In the genomic region with DNA sequence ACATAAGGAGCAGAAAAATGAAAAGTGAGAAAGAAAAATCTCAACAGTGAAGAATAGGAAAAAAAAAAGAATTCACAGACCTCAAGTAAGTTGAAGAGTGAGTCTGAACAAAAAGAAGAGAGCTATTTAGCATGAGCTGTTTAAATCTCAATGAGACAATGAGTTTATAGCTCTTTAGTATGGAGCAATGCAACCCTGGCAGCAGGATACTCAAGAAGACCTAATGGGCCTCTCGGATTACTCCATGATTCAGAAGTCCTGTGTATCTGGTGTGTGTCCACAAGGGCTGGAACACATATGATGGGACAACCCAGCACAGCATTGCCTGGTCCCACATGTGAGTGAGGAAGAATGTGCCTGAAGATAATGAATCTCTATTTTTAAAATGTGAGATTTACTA, we compare ENCODE assay signal across 19 cellular contexts.
DNase-seq lines count a peak whose midpoint lies in the region; ATAC-seq and TF ChIP-seq lines count a peak whose summit lies in the region.
"Had no signal": no experiment of that assay in that cellular context is flagged by ENCODE, and none has a peak within 500 bp of the region (broad histone marks: within the 10 kb centered on the region; RNA-seq: fewer than 3 reads in every experiment).

No MANE protein-coding gene starts in this region.

- intact Hi-C loops in prostate gland (cut with DNase I), result no loop called here

- no peaks in the 10 kb centered on the region for H3K27me3 Mint-ChIP-seq in WTC11 (ENCODE audit: low read depth)
- no peaks in the 10 kb centered on the region for H3K27me3 Mint-ChIP-seq in osteocyte (ENCODE audit: unreplicated experiment)
- no peaks in the 10 kb centered on the region for H3K27me3 Mint-ChIP-seq in endothelial cell (ENCODE audit: unreplicated experiment)
- H3K27me3 Mint-ChIP-seq: CD4-positive, alpha-beta memory T cell; IgD-negative memory B cell had no signal

- H3K4me1 Mint-ChIP-seq in WTC11, result peaks cover 20% of the 10 kb centered on the region
- peaks cover 55% of the 10 kb centered on the region for H3K4me1 Mint-ChIP-seq in osteocyte (ENCODE audit: unreplicated experiment)
- no peaks in the 10 kb centered on the region for H3K4me1 Mint-ChIP-seq in endothelial cell (ENCODE audit: unreplicated experiment)
- H3K4me1 Mint-ChIP-seq: CD4-positive, alpha-beta memory T cell; IgD-negative memory B cell had no signal

- H3K36me3 ChIP-seq in prostate gland, result no peaks in the 10 kb centered on the region

- no peak overlapping the region for H3K4me3 ChIP-seq in prostate gland
- H3K4me3 ChIP-seq: SK-N-MC had no signal

- peak overlapping the region; percentile 32; the same call in 1 of the 2 replicates for H3K27ac Mint-ChIP-seq in WTC11
- H3K27ac Mint-ChIP-seq in osteocyte (ENCODE audit: unreplicated experiment), result peak overlapping the region; percentile 83
- no peak overlapping the region for H3K27ac Mint-ChIP-seq in endothelial cell (ENCODE audit: unreplicated experiment)
- H3K27ac Mint-ChIP-seq: CD4-positive, alpha-beta memory T cell; IgD-negative memory B cell had no signal

- H3K4me3 Mint-ChIP-seq in WTC11 (no peak overlapping the region), osteocyte (ENCODE audit: unreplicated experiment) (no peak overlapping the region), endothelial cell (ENCODE audit: unreplicated experiment) (no peak overlapping the region)
- H3K4me3 Mint-ChIP-seq: CD4-positive, alpha-beta memory T cell; IgD-negative memory B cell had no signal

- H3K9me3 Mint-ChIP-seq in WTC11 (peaks cover 8% of the 10 kb centered on the region), osteocyte (ENCODE audit: unreplicated experiment) (peaks cover 6% of the 10 kb centered on the region), endothelial cell (ENCODE audit: unreplicated experiment) (no peaks in the 10 kb centered on the region)

- H3K27ac ChIP-seq in prostate gland, result no peak overlapping the region
- H3K27ac ChIP-seq: 22Rv1, SK-N-MC had no signal

- 86% methylated on average over 1 of the region's 1 CpG for WGBS in prostate gland

- DNase-seq in DMS53 (lab: John Stamatoyannopoulos, UW) (peak; percentile 27), DMS53 treated with DMSO at 0.1 percent for 48 hours (lab: John Stamatoyannopoulos, UW; ENCODE audit: unreplicated experiment) (no peak), WTC11 (ENCODE audit: low spot score) (no peak), fibroblast of peridontal ligament (ENCODE audit: extremely low read depth) (peak; percentile 41), osteocyte (ENCODE audit: extremely low spot score, unreplicated experiment) (no peak), endothelial cell (ENCODE audit: low spot score) (no peak), prostate gland (ENCODE audit: low spot score) (no peak)
- DNase-seq: CD4-positive, alpha-beta memory T cell; DND-41; Kasumi-1; NCI-H187 treated with DMSO at 0.1 percent for 48 hours; NCI-H510A treated with DMSO at 0.1 percent for 48 hours; NCI-H82 had no signal

- H3K4me1 ChIP-seq in prostate gland (replicated peaks), result no peaks in the 10 kb centered on the region

- CTCF ChIA-PET in WTC11 (lab: Charles Lee), result no interaction called here

- no peak for TF ChIP-seq POLR2A in prostate gland (IDR thresholded peaks at IDR 0.05)

- H3K27me3 ChIP-seq in prostate gland (replicated peaks; ENCODE audit: insufficient read depth), result no peaks in the 10 kb centered on the region

- H3K36me3 Mint-ChIP-seq in WTC11 (peaks cover 9% of the 10 kb centered on the region), osteocyte (ENCODE audit: unreplicated experiment) (peaks cover 2% of the 10 kb centered on the region), endothelial cell (ENCODE audit: low read depth, unreplicated experiment) (no peaks in the 10 kb centered on the region)
- H3K36me3 Mint-ChIP-seq: CD4-positive, alpha-beta memory T cell; IgD-negative memory B cell had no signal

- TF ChIP-seq CTCF in WTC11 (IDR thresholded peaks at IDR 0.05) (no peak), osteocyte (IDR thresholded peaks at IDR 0.05) (no peak), endothelial cell (IDR thresholded peaks at IDR 0.05; ENCODE audit: unreplicated experiment) (no peak), prostate gland (IDR thresholded peaks at IDR 0.05) (no peak)

- ATAC-seq in WTC11 (peak; percentile 81), GM18502 (IDR thresholded peaks at IDR 0.05; ENCODE audit: poor library complexity, unreplicated experiment) (no peak)
- ATAC-seq: Panc1, Right ventricle myocardium inferior had no signal

- no peaks in the 10 kb centered on the region for H3K9me3 ChIP-seq in prostate gland

- POLR2A ChIA-PET in WTC11 (lab: Charles Lee), result no interaction called here

TF ChIP-seq in WTC11, 78 proteins besides CTCF, POLR2A, EP300 and RAD21:
- TF ChIP-seq TP53 (CRISPR knock-in tag; IDR thresholded peaks at IDR 0.05) (no peak), FOXK1 (CRISPR knock-in tag; IDR thresholded peaks at IDR 0.05) (no peak), FOXJ3 (CRISPR knock-in tag; IDR thresholded peaks at IDR 0.05; ENCODE audit: borderline replicate concordance) (no peak), NR3C1 (CRISPR knock-in tag; conservative IDR thresholded peaks at IDR 0.05; ENCODE audit: low read depth) (no peak), HMGA2 (CRISPR knock-in tag; IDR thresholded peaks at IDR 0.05) (no peak), RELA (CRISPR knock-in tag; IDR thresholded peaks at IDR 0.05; ENCODE audit: borderline replicate concordance) (no peak)
- TF ChIP-seq, protein P1, sequence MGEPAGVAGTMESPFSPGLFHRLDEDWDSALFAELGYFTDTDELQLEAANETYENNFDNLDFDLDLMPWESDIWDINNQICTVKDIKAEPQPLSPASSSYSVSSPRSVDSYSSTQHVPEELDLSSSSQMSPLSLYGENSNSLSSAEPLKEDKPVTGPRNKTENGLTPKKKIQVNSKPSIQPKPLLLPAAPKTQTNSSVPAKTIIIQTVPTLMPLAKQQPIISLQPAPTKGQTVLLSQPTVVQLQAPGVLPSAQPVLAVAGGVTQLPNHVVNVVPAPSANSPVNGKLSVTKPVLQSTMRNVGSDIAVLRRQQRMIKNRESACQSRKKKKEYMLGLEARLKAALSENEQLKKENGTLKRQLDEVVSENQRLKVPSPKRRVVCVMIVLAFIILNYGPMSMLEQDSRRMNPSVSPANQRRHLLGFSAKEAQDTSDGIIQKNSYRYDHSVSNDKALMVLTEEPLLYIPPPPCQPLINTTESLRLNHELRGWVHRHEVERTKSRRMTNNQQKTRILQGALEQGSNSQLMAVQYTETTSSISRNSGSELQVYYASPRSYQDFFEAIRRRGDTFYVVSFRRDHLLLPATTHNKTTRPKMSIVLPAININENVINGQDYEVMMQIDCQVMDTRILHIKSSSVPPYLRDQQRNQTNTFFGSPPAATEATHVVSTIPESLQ (CRISPR knock-in tag; IDR thresholded peaks at IDR 0.05), result no peak
- TF ChIP-seq, protein P2, sequence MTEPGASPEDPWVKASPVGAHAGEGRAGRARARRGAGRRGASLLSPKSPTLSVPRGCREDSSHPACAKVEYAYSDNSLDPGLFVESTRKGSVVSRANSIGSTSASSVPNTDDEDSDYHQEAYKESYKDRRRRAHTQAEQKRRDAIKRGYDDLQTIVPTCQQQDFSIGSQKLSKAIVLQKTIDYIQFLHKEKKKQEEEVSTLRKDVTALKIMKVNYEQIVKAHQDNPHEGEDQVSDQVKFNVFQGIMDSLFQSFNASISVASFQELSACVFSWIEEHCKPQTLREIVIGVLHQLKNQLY (CRISPR knock-in tag; IDR thresholded peaks at IDR 0.05), result no peak
- TF ChIP-seq, protein P3, sequence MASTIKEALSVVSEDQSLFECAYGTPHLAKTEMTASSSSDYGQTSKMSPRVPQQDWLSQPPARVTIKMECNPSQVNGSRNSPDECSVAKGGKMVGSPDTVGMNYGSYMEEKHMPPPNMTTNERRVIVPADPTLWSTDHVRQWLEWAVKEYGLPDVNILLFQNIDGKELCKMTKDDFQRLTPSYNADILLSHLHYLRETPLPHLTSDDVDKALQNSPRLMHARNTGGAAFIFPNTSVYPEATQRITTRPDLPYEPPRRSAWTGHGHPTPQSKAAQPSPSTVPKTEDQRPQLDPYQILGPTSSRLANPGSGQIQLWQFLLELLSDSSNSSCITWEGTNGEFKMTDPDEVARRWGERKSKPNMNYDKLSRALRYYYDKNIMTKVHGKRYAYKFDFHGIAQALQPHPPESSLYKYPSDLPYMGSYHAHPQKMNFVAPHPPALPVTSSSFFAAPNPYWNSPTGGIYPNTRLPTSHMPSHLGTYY (CRISPR knock-in tag; IDR thresholded peaks at IDR 0.05), result no peak

Comparison
In these comparisons a context has a peak if more than half of its experiments do, and no peak if none do; other contexts are left out.
1. DNase-seq: peak in DMS53 (single experiment) and fibroblast of peridontal ligament (single experiment); none in DMS53 treated with DMSO at 0.1 percent for 48 hours (single experiment), WTC11 (single experiment), osteocyte (single experiment), endothelial cell (single experiment) and prostate gland (single experiment).